In the genomic region with DNA sequence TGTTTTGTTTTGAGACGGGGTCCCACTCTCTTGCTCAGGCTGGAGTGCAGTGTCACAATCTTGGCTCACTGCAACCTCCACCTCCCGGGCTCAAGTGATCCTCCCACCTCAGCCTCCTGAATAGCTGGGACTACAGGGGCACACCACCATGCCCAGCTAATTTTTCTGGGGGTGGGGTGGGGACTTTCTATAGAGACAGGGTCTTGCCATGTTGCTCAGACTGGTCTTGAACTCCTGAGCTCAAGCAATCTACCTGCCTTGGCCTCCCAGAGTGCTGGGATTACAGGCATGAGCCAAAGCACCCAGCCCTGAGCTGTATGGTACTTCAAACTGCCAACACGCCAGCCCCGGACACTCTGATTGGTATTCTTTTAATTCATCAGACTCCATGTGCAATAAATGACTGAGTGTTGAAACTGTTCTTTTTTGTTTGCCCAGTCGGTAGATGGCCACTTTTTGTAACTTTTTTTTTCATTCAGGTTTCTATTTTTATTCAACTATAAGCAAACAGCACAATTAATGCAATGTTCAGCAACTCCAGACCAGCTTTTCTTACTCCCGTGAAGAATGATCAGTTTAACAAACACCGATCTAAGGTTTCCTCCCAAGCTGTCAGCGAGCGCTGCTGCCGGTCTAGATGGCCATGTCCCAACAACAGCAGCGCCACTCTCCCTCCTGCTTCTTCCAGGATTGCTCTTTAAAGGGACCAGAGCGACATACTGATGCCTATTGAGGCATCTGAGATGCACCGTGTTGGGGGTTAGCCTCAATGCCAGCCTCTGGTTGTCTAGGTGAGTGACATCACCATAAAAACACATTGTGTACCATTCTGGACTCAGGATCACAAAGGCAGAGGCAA, we compare ENCODE assay signal across 23 cellular contexts. TPM values are rescaled to one million over a fixed set of nuclear protein-coding genes. Genes with fewer than 3 reads are reported as not detected.
DNase-seq lines count a peak whose midpoint lies in the region; ATAC-seq, FAIRE-seq and TF ChIP-seq lines count a peak whose summit lies in the region.
"Had no signal": no experiment of that assay in that cellular context is flagged by ENCODE, and none has a peak within 500 bp of the region (broad histone marks: within the 10 kb centered on the region; RNA-seq: fewer than 3 reads in every experiment).

No MANE protein-coding gene starts in this region.

- TF ChIP-seq RAD21 in K562 (CRISPR knock-in tag; conservative IDR thresholded peaks at IDR 0.05 in 1 of 2, IDR thresholded peaks at IDR 0.05 in 1 of 2) (no peak), HepG2 (CRISPR knock-in tag; IDR thresholded peaks at IDR 0.05) (no peak)

- no peak overlapping the region for H3K4me3 ChIP-seq in K562
- H3K4me3 ChIP-seq in HepG2 (replicated peaks in 1 of 3; ENCODE audit: insufficient read depth in 1 of 3, low read depth in 2 of 3, low read length in 3 of 3): no peak overlapping the region
- no peak overlapping the region for H3K4me3 ChIP-seq in MM.1S (ENCODE audit: low read length)
- H3K4me3 ChIP-seq in ascending aorta: peak overlapping the region in 1 of 2 donors; percentile 30
- H3K4me3 ChIP-seq: heart right ventricle, ovary, Peyer's patch, upper lobe of left lung had no signal

- CTCF ChIA-PET in K562 (lab: Yijun Ruan, JAX; ENCODE audit: low intra/inter-chr PET ratio) (no interaction called here), HepG2 (lab: Yijun Ruan, JAX; ENCODE audit: low intra/inter-chr PET ratio, low total read pairs) (no interaction called here)

- no peak overlapping the region; a peak in 1 of 4 replicates for H3K9ac ChIP-seq in K562 (ENCODE audit: insufficient read depth in 1 of 2, low read depth in 2 of 2, low read length in 2 of 2)
- H3K9ac ChIP-seq in HepG2 (ENCODE audit: insufficient read depth, low read depth, low read length): no peak overlapping the region
- no peak overlapping the region for H3K9ac ChIP-seq in MM.1S (ENCODE audit: low read length)

- 14% methylated on average over 13 of the region's 13 CpGs for WGBS in K562 (ENCODE audit: insufficient coverage, low coverage, missing lambda C conversion rate)
- WGBS in HepG2 (ENCODE audit: low lambda C conversion rate): 77% methylated on average over 13 of the region's 13 CpGs

- DNase-seq in left ventricle myocardium superior (no peak), Right ventricle myocardium inferior (ENCODE audit: missing footprints) (no peak), K562 (ENCODE audit: extremely low read depth in 1 of 4, low spot score in 3 of 4) (no peak), HepG2 (ENCODE audit: low spot score) (no peak), SW480 (ENCODE audit: low spot score) (no peak), MM.1S (no peak), ascending aorta (ENCODE audit: low spot score in 2 of 2) (no peak)
- DNase-seq: activated CD8-positive, alpha-beta T cell treated with anti-CD3 and anti-CD28 coated beads, Interleukin-2, amount 10 ng/mL, durations not matched to agents 7 days and 5 days; amniotic stem cell; Caco-2; dermis blood vessel endothelial cell; erythroblast; heart right ventricle; KBM-7; NCI-H526; ovary; Peyer's patch; stimulated activated naive B cell treated with anti-CD40 and anti-IgM and Interleukin-4, amounts not matched to agents 10 μg/mL and 1 μg/mL and 100 μg/mL, for 72 hours had no signal

- FAIRE-seq in K562 (lab: Jason Lieb, UNC) (peak; percentile 6), HepG2 (lab: Jason Lieb, UNC) (no peak)
- FAIRE-seq: GM18507, keratinocyte had no signal

- ATAC-seq in left ventricle myocardium superior (peak; percentile 23), Right ventricle myocardium inferior (no peak), K562 (peak; percentile 48; the same call in 2 of the 3 replicates), HepG2 (no peak), HG03432 (IDR thresholded peaks at IDR 0.05; ENCODE audit: unreplicated experiment) (no peak)
- ATAC-seq: activated CD8-positive, alpha-beta T cell treated with anti-CD3 and anti-CD28 coated beads, Interleukin-2, amount 10 ng/mL, durations not matched to agents 7 days and 5 days; activated T-helper 17 cell treated with anti-CD3 and anti-CD28 coated beads, Interleukin-2, amount 50 U/mL, for 72 hours; stimulated activated naive B cell treated with anti-CD40 and anti-IgM and Interleukin-4, amounts not matched to agents 10 μg/mL and 1 μg/mL and 100 μg/mL, for 72 hours had no signal

- H3K9me3 ChIP-seq in K562 (replicated peaks; ENCODE audit: control insufficient read depth, insufficient read depth, low read depth, low read length): no peaks in the 10 kb centered on the region
- no peaks in the 10 kb centered on the region for H3K9me3 ChIP-seq in HepG2 (ENCODE audit: low read length)
- no peaks in the 10 kb centered on the region for H3K9me3 ChIP-seq in MM.1S (replicated peaks; ENCODE audit: insufficient read depth, low read length)
- H3K9me3 ChIP-seq in ascending aorta: no peaks in the 10 kb centered on the region
- H3K9me3 ChIP-seq: Caco-2, heart right ventricle, ovary, Peyer's patch, upper lobe of left lung had no signal

- POLR2A ChIA-PET in K562 (lab: Yijun Ruan, JAX) (interaction anchor here (0.5 to 2.4 kb wide), 6 partner anchors 11 to 643 kb away, joined by 3 to 13 read pairs (median 4); partner anchors contain the start of gene TGOLN2), HepG2 (lab: Yijun Ruan, JAX) (interaction anchor here (0.9 to 3.3 kb wide), 5 partner anchors 10 to 79 kb away, joined by 3 to 21 read pairs (median 3); partner anchors contain the start of genes ELMOD3, RETSAT, SH2D6 and TGOLN2)

- no TSS peak for BruUV-seq in K562 (replicated peaks; lab: Mats Ljungman, UMichigan)
- BruUV-seq in HepG2 (replicated peaks; lab: Mats Ljungman, UMichigan): no TSS peak

- H2AFZ ChIP-seq in K562 (ENCODE audit: low read depth, low read length): no peak overlapping the region
- H2AFZ ChIP-seq in HepG2 (ENCODE audit: low read length): no peak overlapping the region
- no peak overlapping the region for H2AFZ ChIP-seq in MM.1S (ENCODE audit: low read length)

- TF ChIP-seq CTCF in K562 (IDR thresholded peaks at IDR 0.05 in 2 of 3, conservative IDR thresholded peaks at IDR 0.05 in 1 of 3; ENCODE audit: insufficient read depth in 2 of 3, low read depth in 1 of 3, low read length in 3 of 3): no peak
- TF ChIP-seq CTCF in HepG2 (CRISPR knock-in tag; IDR thresholded peaks at IDR 0.05): no peak
- TF ChIP-seq CTCF in MM.1S (IDR thresholded peaks at IDR 0.05; ENCODE audit: low read length): no peak
- no peak for TF ChIP-seq CTCF in ascending aorta (IDR thresholded peaks at IDR 0.05)

- H3K4me2 ChIP-seq in K562 (ENCODE audit: insufficient read depth, low read length): no peak overlapping the region
- H3K4me2 ChIP-seq in HepG2 (ENCODE audit: low read depth, low read length): no peak overlapping the region
- no peak overlapping the region for H3K4me2 ChIP-seq in MM.1S (ENCODE audit: low read depth, low read length)

- H3K9me2 ChIP-seq in MM.1S (replicated peaks; ENCODE audit: insufficient read depth, low read length): no peaks in the 10 kb centered on the region

- H3K4me1 ChIP-seq in K562 (replicated peaks in 1 of 2; ENCODE audit: control insufficient read depth in 2 of 2, insufficient read depth in 2 of 2, low read length in 2 of 2): peaks cover 0 to 3% of the 10 kb centered on the region in 2 experiments; a peak in 3 of 5 replicates
- 0 out of 2 replicates have a peak, but pooled peaks cover 3% of the 10 kb centered on the region for H3K4me1 ChIP-seq in HepG2 (ENCODE audit: insufficient read depth, low read length)
- 0 out of 2 replicates have a peak, but pooled peaks cover 4% of the 10 kb centered on the region for H3K4me1 ChIP-seq in MM.1S (ENCODE audit: low read length)
- peaks cover 0 to 6% of the 10 kb centered on the region in 2 donors for H3K4me1 ChIP-seq in ascending aorta
- H3K4me1 ChIP-seq: Caco-2, heart right ventricle had no signal

- in situ Hi-C loops in K562 (cut with MboI): no loop called here
- in situ Hi-C loops in HepG2 (cut with HindIII; ENCODE audit: extremely low pct_ligation_motif_present, low pct_unique_long_range_greater_than_20kb): no loop called here

- H3K27me3 ChIP-seq in K562 (ENCODE audit: control insufficient read depth in 2 of 2, insufficient read depth in 2 of 2, low read length in 2 of 2): no peaks in the 10 kb centered on the region; a peak in 1 of 5 replicates
- H3K27me3 ChIP-seq in HepG2 (ENCODE audit: control insufficient read depth in 1 of 2, insufficient read depth in 2 of 2, low read length in 2 of 2): no peaks in the 10 kb centered on the region
- no peaks in the 10 kb centered on the region for H3K27me3 ChIP-seq in MM.1S (replicated peaks; ENCODE audit: insufficient read depth, low read length)
- no peaks in the 10 kb centered on the region for H3K27me3 ChIP-seq in ascending aorta
- H3K27me3 ChIP-seq: ovary, Peyer's patch, upper lobe of left lung had no signal

- no peak overlapping the region for H3K27ac ChIP-seq in K562 (ENCODE audit: extremely low read depth, low read depth, low read length)
- H3K27ac ChIP-seq in HepG2 (ENCODE audit: extremely low read length, insufficient read depth, low read length): no peak overlapping the region
- no peak overlapping the region for H3K27ac ChIP-seq in MM.1S (ENCODE audit: low read length)
- no peak overlapping the region for H3K27ac ChIP-seq in ascending aorta
- H3K27ac ChIP-seq: heart right ventricle, ovary, Peyer's patch, upper lobe of left lung had no signal

- no peaks in the 10 kb centered on the region for H4K20me1 ChIP-seq in K562 (replicated peaks; ENCODE audit: control insufficient read depth, insufficient read depth, low read length)
- no peaks in the 10 kb centered on the region for H4K20me1 ChIP-seq in HepG2 (ENCODE audit: insufficient read depth, low read length)
- H4K20me1 ChIP-seq in MM.1S (ENCODE audit: insufficient read depth, low read length): no peaks in the 10 kb centered on the region

- no peak for TF ChIP-seq POLR2A in K562 (conservative IDR thresholded peaks at IDR 0.05)
- no peak for TF ChIP-seq POLR2A in HepG2 (IDR thresholded peaks at IDR 0.05; ENCODE audit: insufficient read depth in 1 of 2, low read depth in 2 of 2, low read length in 2 of 2)

- intact Hi-C loops in left ventricle myocardium superior (cut with micrococcal nuclease): no loop called here
- intact Hi-C loops in Right ventricle myocardium inferior (cut with DNase I): no loop called here
- intact Hi-C loops in K562 (cut with micrococcal nuclease): no loop called here
- intact Hi-C loops in HepG2 (cut with micrococcal nuclease; ENCODE audit: unreplicated experiment): no loop called here
- intact Hi-C loops in ascending aorta (cut with DNase I): no loop called here

- peaks cover 2% of the 10 kb centered on the region; the same call in 1 of the 3 replicates for H3K36me3 ChIP-seq in K562 (ENCODE audit: control insufficient read depth, insufficient read depth, low read length)
- H3K36me3 ChIP-seq in HepG2 (replicated peaks in 1 of 2; ENCODE audit: control insufficient read depth in 1 of 2, insufficient read depth in 2 of 2, low read length in 2 of 2): peaks cover 14 to 23% of the 10 kb centered on the region in 2 experiments; a peak in 4 of 5 replicates
- H3K36me3 ChIP-seq in MM.1S (replicated peaks; ENCODE audit: insufficient read depth, low read length): no peaks in the 10 kb centered on the region
- H3K36me3 ChIP-seq in ascending aorta: peaks cover 14 to 16% of the 10 kb centered on the region in 2 donors
- H3K36me3 ChIP-seq: ovary had no signal

- no peak for TF ChIP-seq EP300 in K562 (IDR thresholded peaks at IDR 0.05; ENCODE audit: low read length)
- TF ChIP-seq EP300 in HepG2 (IDR thresholded peaks at IDR 0.05; ENCODE audit: low read depth in 2 of 2, low read length in 2 of 2): no peak
- no peak for TF ChIP-seq EP300 in HepG2 (CRISPR knock-in tag; IDR thresholded peaks at IDR 0.05; ENCODE audit: borderline replicate concordance)

- H3K9me1 ChIP-seq in K562 (ENCODE audit: control insufficient read depth, insufficient read depth, low read length): no peaks in the 10 kb centered on the region

- 0 out of 2 replicates have a peak, but pooled peaks cover 5% of the 10 kb centered on the region for H3F3A ChIP-seq in MM.1S (ENCODE audit: insufficient read depth, low read length)

- H3K79me2 ChIP-seq in K562 (ENCODE audit: control insufficient read depth, insufficient read depth, low read length): no peaks in the 10 kb centered on the region
- H3K79me2 ChIP-seq in HepG2 (ENCODE audit: insufficient read depth, low read length): no peaks in the 10 kb centered on the region
- H3K79me2 ChIP-seq in MM.1S (ENCODE audit: low read length): no peaks in the 10 kb centered on the region

RNA-seq across cellular contexts. Expression of gene TGOLN2, which starts 12.5 kb away (rescaled TPM):
- total RNA-seq in left ventricle myocardium superior: 66.9 TPM
- 65.6 TPM for total RNA-seq in Right ventricle myocardium inferior
- total RNA-seq in K562 (2011; cell fraction: chromatin; rRNA removed; ENCODE audit: low replicate concordance): 117 and 121 TPM in 2 replicates
- 73.6 and 84.5 TPM in 2 replicates for total RNA-seq in K562 (2011; cell fraction: nucleolus; rRNA removed)
- total RNA-seq in K562 (2011; cell fraction: nucleoplasm; rRNA removed): 118 and 151 TPM in 2 replicates
- 35.9 and 40.7 TPM in 2 replicates for total RNA-seq in K562 (2014; rRNA removed)
- total RNA-seq in K562 (2014; rRNA removed; fragmentation: Illumina TruSeq; extraction: Trizol): 28.3 and 32.1 TPM in 2 replicates
- 30.7 and 31.9 TPM in 2 replicates for total RNA-seq in K562 (2015; rRNA removed; fragmentation: Illumina TruSeq; extraction: Trizol)
- total RNA-seq in K562 (2021): 47.4 and 48.0 TPM in 2 replicates
- 38.9 and 61.7 TPM in 2 replicates for polyA plus RNA-seq in K562 (2011; rRNA removed)
- 33.8 and 36.9 TPM in 2 replicates for polyA plus RNA-seq in K562 (2011; cell fraction: cytosol; rRNA removed)
- polyA plus RNA-seq in K562 (2011; cell fraction: nucleus; rRNA removed): 42.9 and 60.6 TPM in 2 replicates
- polyA plus RNA-seq in K562 (2012): 35.4 and 54.6 TPM in 2 replicates
- 60.5 and 66.5 TPM in 2 replicates for polyA plus RNA-seq in K562 (2014; fragmentation: Illumina TruSeq; extraction: Trizol)
- polyA plus RNA-seq in K562 (2014; fragmentation: Nextera tagmentation; extraction: Ambion mirVana): 10 to 100 TPM; 13.0 to 18.0 TPM
- 52.1 and 53.1 TPM in 2 replicates for polyA plus RNA-seq in K562 (2014; rRNA removed)
- 27.2 and 44.1 TPM in 2 replicates for polyA minus RNA-seq in K562 (2011; rRNA and poly(A)+ RNA removed)
- polyA minus RNA-seq in K562 (2011; cell fraction: cytosol; rRNA and poly(A)+ RNA removed): 19.2 and 19.4 TPM in 2 replicates
- polyA minus RNA-seq in K562 (2011; cell fraction: nucleus; rRNA and poly(A)+ RNA removed): 25.9 and 26.5 TPM in 2 replicates
- 62.5 and 99.6 TPM in 2 replicates for total RNA-seq in HepG2 (2016; rRNA removed; fragmentation: Illumina TruSeq; extraction: Trizol)
- 10.8 and 10.9 TPM in 2 replicates for total RNA-seq in HepG2 (2016; cell fraction: cytosol; rRNA removed; fragmentation: Illumina TruSeq; extraction: Trizol; ENCODE audit: low read depth)
- total RNA-seq in HepG2 (2016; cell fraction: insoluble cytoplasmic fraction; rRNA removed; fragmentation: Illumina TruSeq; extraction: Trizol): 56.7 and 97.1 TPM in 2 replicates
- 20.9 and 22.6 TPM in 2 replicates for total RNA-seq in HepG2 (2016; cell fraction: membrane; rRNA removed; fragmentation: Illumina TruSeq; extraction: Trizol)
- total RNA-seq in HepG2 (2016; cell fraction: nucleus; rRNA removed; fragmentation: Illumina TruSeq; extraction: Trizol): 124 and 151 TPM in 2 replicates
- polyA plus RNA-seq in HepG2 (2011; rRNA removed): 143 and 155 TPM in 2 replicates
- 88.2 and 122 TPM in 2 replicates for polyA plus RNA-seq in HepG2 (2011; cell fraction: cytosol; rRNA removed)
- 116 and 157 TPM in 2 replicates for polyA plus RNA-seq in HepG2 (2011; cell fraction: nucleus; rRNA removed)
- polyA plus RNA-seq in HepG2 (2012): 86.0 and 95.7 TPM in 2 replicates
- polyA plus RNA-seq in HepG2 (2016; cell fraction: cytosol; fragmentation: Illumina TruSeq; extraction: Trizol; ENCODE audit: low read depth): 4.3 and 4.5 TPM in 2 replicates
- 51.8 and 59.4 TPM in 2 replicates for polyA plus RNA-seq in HepG2 (2016; cell fraction: insoluble cytoplasmic fraction; fragmentation: Illumina TruSeq; extraction: Trizol; ENCODE audit: low read depth)
- 10.0 and 10.7 TPM in 2 replicates for polyA plus RNA-seq in HepG2 (2016; cell fraction: membrane; fragmentation: Illumina TruSeq; extraction: Trizol; ENCODE audit: low read depth)
- polyA plus RNA-seq in HepG2 (2016; cell fraction: nucleus; fragmentation: Illumina TruSeq; extraction: Trizol; ENCODE audit: insufficient read depth, low read depth): 170 and 178 TPM in 2 replicates
- polyA minus RNA-seq in HepG2 (2011; rRNA and poly(A)+ RNA removed; ENCODE audit: low replicate concordance): 35.4 and 110 TPM in 2 replicates
- 83.6 and 87.9 TPM in 2 replicates for polyA minus RNA-seq in HepG2 (2011; cell fraction: cytosol; rRNA and poly(A)+ RNA removed)
- polyA minus RNA-seq in HepG2 (2011; cell fraction: nucleus; rRNA and poly(A)+ RNA removed): 120 and 144 TPM in 2 replicates
- total RNA-seq in ascending aorta: 111 TPM

RNA-seq across cellular contexts. Expression of gene RETSAT, which starts 14.1 kb away (rescaled TPM):
- total RNA-seq in left ventricle myocardium superior (31.2 TPM), Right ventricle myocardium inferior (44.8 TPM), K562 (2014; rRNA removed) (12.3 and 15.6 TPM in 2 replicates), K562 (2014; rRNA removed; fragmentation: Illumina TruSeq; extraction: Trizol) (13.2 and 14.4 TPM in 2 replicates), K562 (2015; rRNA removed; fragmentation: Illumina TruSeq; extraction: Trizol) (17.9 and 20.0 TPM in 2 replicates), K562 (2021) (19.5 and 20.1 TPM in 2 replicates), HepG2 (2016; rRNA removed; fragmentation: Illumina TruSeq; extraction: Trizol) (17.2 and 46.7 TPM in 2 replicates), ascending aorta (20.6 TPM)
- 45.6 and 82.8 TPM in 2 replicates for total RNA-seq in K562 (2011; cell fraction: chromatin; rRNA removed; ENCODE audit: low replicate concordance)
- 68.5 and 68.6 TPM in 2 replicates for total RNA-seq in K562 (2011; cell fraction: nucleolus; rRNA removed)
- total RNA-seq in K562 (2011; cell fraction: nucleoplasm; rRNA removed): 61.2 and 66.1 TPM in 2 replicates
- polyA plus RNA-seq in K562 (2011; rRNA removed) (16.8 and 18.3 TPM in 2 replicates), K562 (2014; fragmentation: Illumina TruSeq; extraction: Trizol) (18.7 and 21.6 TPM in 2 replicates), K562 (2014; fragmentation: Nextera tagmentation; extraction: Ambion mirVana) (1 to 10 TPM; 1.9 to 5.6 TPM), K562 (2014; rRNA removed) (13.8 and 16.5 TPM in 2 replicates), HepG2 (2011; rRNA removed) (61.0 and 88.0 TPM in 2 replicates)
- 16.5 and 17.9 TPM in 2 replicates for polyA plus RNA-seq in K562 (2011; cell fraction: cytosol; rRNA removed)
- 58.2 and 61.1 TPM in 2 replicates for polyA plus RNA-seq in K562 (2011; cell fraction: nucleus; rRNA removed)
- 18.6 and 29.4 TPM in 2 replicates for polyA plus RNA-seq in K562 (2012)
- 17.0 and 18.0 TPM in 2 replicates for polyA minus RNA-seq in K562 (2011; rRNA and poly(A)+ RNA removed)
- polyA minus RNA-seq in K562 (2011; cell fraction: cytosol; rRNA and poly(A)+ RNA removed): 13.9 and 14.6 TPM in 2 replicates
- 17.0 and 26.4 TPM in 2 replicates for polyA minus RNA-seq in K562 (2011; cell fraction: nucleus; rRNA and poly(A)+ RNA removed)
- total RNA-seq in HepG2 (2016; cell fraction: cytosol; rRNA removed; fragmentation: Illumina TruSeq; extraction: Trizol; ENCODE audit: low read depth): 10.9 and 12.3 TPM in 2 replicates
- total RNA-seq in HepG2 (2016; cell fraction: insoluble cytoplasmic fraction; rRNA removed; fragmentation: Illumina TruSeq; extraction: Trizol): 18.1 and 44.6 TPM in 2 replicates
- 15.7 and 17.3 TPM in 2 replicates for total RNA-seq in HepG2 (2016; cell fraction: membrane; rRNA removed; fragmentation: Illumina TruSeq; extraction: Trizol)
- 50.8 and 58.5 TPM in 2 replicates for total RNA-seq in HepG2 (2016; cell fraction: nucleus; rRNA removed; fragmentation: Illumina TruSeq; extraction: Trizol)
- polyA plus RNA-seq in HepG2 (2011; cell fraction: cytosol; rRNA removed): 45.6 and 61.3 TPM in 2 replicates
- polyA plus RNA-seq in HepG2 (2011; cell fraction: nucleus; rRNA removed): 145 and 168 TPM in 2 replicates
- polyA plus RNA-seq in HepG2 (2012): 76.9 and 78.5 TPM in 2 replicates
- polyA plus RNA-seq in HepG2 (2016; cell fraction: cytosol; fragmentation: Illumina TruSeq; extraction: Trizol; ENCODE audit: low read depth): 4.6 and 4.8 TPM in 2 replicates
- 15.6 and 17.6 TPM in 2 replicates for polyA plus RNA-seq in HepG2 (2016; cell fraction: insoluble cytoplasmic fraction; fragmentation: Illumina TruSeq; extraction: Trizol; ENCODE audit: low read depth)
- 9.2 and 10.8 TPM in 2 replicates for polyA plus RNA-seq in HepG2 (2016; cell fraction: membrane; fragmentation: Illumina TruSeq; extraction: Trizol; ENCODE audit: low read depth)
- 96.7 and 99.7 TPM in 2 replicates for polyA plus RNA-seq in HepG2 (2016; cell fraction: nucleus; fragmentation: Illumina TruSeq; extraction: Trizol; ENCODE audit: insufficient read depth, low read depth)
- polyA minus RNA-seq in HepG2 (2011; rRNA and poly(A)+ RNA removed; ENCODE audit: low replicate concordance): 163 and 207 TPM in 2 replicates
- 39.9 and 52.7 TPM in 2 replicates for polyA minus RNA-seq in HepG2 (2011; cell fraction: cytosol; rRNA and poly(A)+ RNA removed)
- polyA minus RNA-seq in HepG2 (2011; cell fraction: nucleus; rRNA and poly(A)+ RNA removed): 60.9 and 82.7 TPM in 2 replicates

RNA-seq across cellular contexts. Expression of gene ELMOD3, which starts 14.3 kb away (rescaled TPM):
- total RNA-seq in left ventricle myocardium superior (10.4 TPM), Right ventricle myocardium inferior (10.2 TPM), K562 (2014; rRNA removed) (6.2 and 9.8 TPM in 2 replicates), K562 (2014; rRNA removed; fragmentation: Illumina TruSeq; extraction: Trizol) (10.5 and 11.6 TPM in 2 replicates), K562 (2015; rRNA removed; fragmentation: Illumina TruSeq; extraction: Trizol) (12.4 and 14.5 TPM in 2 replicates), K562 (2021) (7.8 and 9.2 TPM in 2 replicates), HepG2 (2016; rRNA removed; fragmentation: Illumina TruSeq; extraction: Trizol) (10.3 and 13.3 TPM in 2 replicates), ascending aorta (7.1 TPM)
- 51.6 and 62.7 TPM in 2 replicates for total RNA-seq in K562 (2011; cell fraction: chromatin; rRNA removed; ENCODE audit: low replicate concordance)
- total RNA-seq in K562 (2011; cell fraction: nucleolus; rRNA removed): 34.3 and 36.0 TPM in 2 replicates
- 37.3 and 43.5 TPM in 2 replicates for total RNA-seq in K562 (2011; cell fraction: nucleoplasm; rRNA removed)
- polyA plus RNA-seq in K562 (2011; rRNA removed) (14.5 and 18.7 TPM in 2 replicates), K562 (2014; fragmentation: Illumina TruSeq; extraction: Trizol) (11.1 and 14.3 TPM in 2 replicates), K562 (2014; fragmentation: Nextera tagmentation; extraction: Ambion mirVana) (1 to 10 TPM; 2.7 to 6.4 TPM), K562 (2014; rRNA removed) (14.5 and 14.6 TPM in 2 replicates), HepG2 (2011; rRNA removed) (19.5 and 21.4 TPM in 2 replicates)
- 11.4 and 12.2 TPM in 2 replicates for polyA plus RNA-seq in K562 (2011; cell fraction: cytosol; rRNA removed)
- polyA plus RNA-seq in K562 (2011; cell fraction: nucleus; rRNA removed): 29.7 and 49.5 TPM in 2 replicates
- 8.8 and 16.0 TPM in 2 replicates for polyA plus RNA-seq in K562 (2012)
- polyA minus RNA-seq in K562 (2011; rRNA and poly(A)+ RNA removed): 11.0 and 17.1 TPM in 2 replicates
- polyA minus RNA-seq in K562 (2011; cell fraction: cytosol; rRNA and poly(A)+ RNA removed): 2.5 and 4.8 TPM in 2 replicates
- 11.9 and 12.7 TPM in 2 replicates for polyA minus RNA-seq in K562 (2011; cell fraction: nucleus; rRNA and poly(A)+ RNA removed)
- total RNA-seq in HepG2 (2016; cell fraction: cytosol; rRNA removed; fragmentation: Illumina TruSeq; extraction: Trizol; ENCODE audit: low read depth): 6.9 and 7.5 TPM in 2 replicates
- total RNA-seq in HepG2 (2016; cell fraction: insoluble cytoplasmic fraction; rRNA removed; fragmentation: Illumina TruSeq; extraction: Trizol): 10.3 and 15.0 TPM in 2 replicates
- 8.8 and 9.5 TPM in 2 replicates for total RNA-seq in HepG2 (2016; cell fraction: membrane; rRNA removed; fragmentation: Illumina TruSeq; extraction: Trizol)
- 16.6 and 22.7 TPM in 2 replicates for total RNA-seq in HepG2 (2016; cell fraction: nucleus; rRNA removed; fragmentation: Illumina TruSeq; extraction: Trizol)
- 11.0 and 11.1 TPM in 2 replicates for polyA plus RNA-seq in HepG2 (2011; cell fraction: cytosol; rRNA removed)
- 56.3 and 61.9 TPM in 2 replicates for polyA plus RNA-seq in HepG2 (2011; cell fraction: nucleus; rRNA removed)
- polyA plus RNA-seq in HepG2 (2012): 9.6 and 10.3 TPM in 2 replicates
- polyA plus RNA-seq in HepG2 (2016; cell fraction: cytosol; fragmentation: Illumina TruSeq; extraction: Trizol; ENCODE audit: low read depth): 2.4 and 3.2 TPM in 2 replicates
- 9.4 TPM in 2 replicates for polyA plus RNA-seq in HepG2 (2016; cell fraction: insoluble cytoplasmic fraction; fragmentation: Illumina TruSeq; extraction: Trizol; ENCODE audit: low read depth)
- polyA plus RNA-seq in HepG2 (2016; cell fraction: membrane; fragmentation: Illumina TruSeq; extraction: Trizol; ENCODE audit: low read depth): 6.4 and 6.6 TPM in 2 replicates
- 34.9 and 37.5 TPM in 2 replicates for polyA plus RNA-seq in HepG2 (2016; cell fraction: nucleus; fragmentation: Illumina TruSeq; extraction: Trizol; ENCODE audit: insufficient read depth, low read depth)
- 14.8 and 18.1 TPM in 2 replicates for polyA minus RNA-seq in HepG2 (2011; rRNA and poly(A)+ RNA removed; ENCODE audit: low replicate concordance)
- polyA minus RNA-seq in HepG2 (2011; cell fraction: cytosol; rRNA and poly(A)+ RNA removed): 3.2 and 4.1 TPM in 2 replicates
- 19.1 and 24.5 TPM in 2 replicates for polyA minus RNA-seq in HepG2 (2011; cell fraction: nucleus; rRNA and poly(A)+ RNA removed)

Comparison
In these comparisons a context has a peak if more than half of its experiments do, and no peak if none do; other contexts are left out.
1. ATAC-seq: peak in left ventricle myocardium superior (single experiment) and K562 (single experiment); none in Right ventricle myocardium inferior (single experiment), HepG2 (single experiment) and HG03432 (single experiment).